In genomic region chr10:132374612-132375011, GRCh38 we compare ENCODE assay signal across 16 cellular contexts.
"Had no signal": no experiment of that assay in that cellular context is flagged by ENCODE, and none has a peak within 500 bp of the region (broad histone marks: within the 10 kb centered on the region; RNA-seq: fewer than 3 reads in every experiment).

No MANE protein-coding gene starts in this region.

- ATAC-seq: activated CD8-positive, alpha-beta memory T cell treated with anti-CD3 and anti-CD28 coated beads, Interleukin-2, amount 10 ng/mL, durations not matched to agents 7 days and 5 days; esophagus mucosa; gastrocnemius medialis; heart left ventricle; naive thymus-derived CD8-positive, alpha-beta T cell; stimulated activated naive B cell treated with anti-CD40 and anti-IgM and Interleukin-4, amounts not matched to agents 10 μg/mL and 1 μg/mL and 100 μg/mL, for 72 hours had no signal

- H3K27ac ChIP-seq: gastrocnemius medialis, heart left ventricle, tibial artery had no signal

- H3K27me3 ChIP-seq: breast epithelium, gastrocnemius medialis, heart left ventricle, tibial artery had no signal

- H3K9me3 Mint-ChIP-seq: activated CD4-positive, alpha-beta memory T cell treated with anti-CD3 and anti-CD28 coated beads for 36 hours; naive thymus-derived CD8-positive, alpha-beta T cell; stimulated activated naive B cell treated with anti-CD40 and anti-IgM and Interleukin-4, amounts not matched to agents 10 μg/mL and 1 μg/mL and 100 μg/mL, for 72 hours had no signal

- DNase-seq: activated CD4-positive, alpha-beta memory T cell treated with anti-CD3 and anti-CD28 coated beads for 36 hours; activated CD4-positive, alpha-beta T cell treated with anti-CD3 and anti-CD28 coated beads for 4 hours; activated CD8-positive, alpha-beta memory T cell treated with anti-CD3 and anti-CD28 coated beads, Interleukin-2, amount 10 ng/mL, durations not matched to agents 7 days and 5 days; activated naive CD4-positive, alpha-beta T cell treated with Interleukin-2 at 50 U/mL for 16 hours; cerebellar nuclear complex; effector CD8-positive, alpha-beta T cell; gastrocnemius medialis; kidney glomerular epithelial cell; stimulated activated naive B cell treated with anti-CD40 and anti-IgM and Interleukin-4, amounts not matched to agents 10 μg/mL and 1 μg/mL and 100 μg/mL, for 72 hours; SW 1271; T-helper 2 cell had no signal

- H3K27ac Mint-ChIP-seq: activated CD4-positive, alpha-beta memory T cell treated with anti-CD3 and anti-CD28 coated beads for 36 hours; activated CD8-positive, alpha-beta memory T cell treated with anti-CD3 and anti-CD28 coated beads, Interleukin-2, amount 10 ng/mL, durations not matched to agents 7 days and 5 days; stimulated activated naive B cell treated with anti-CD40 and anti-IgM and Interleukin-4, amounts not matched to agents 10 μg/mL and 1 μg/mL and 100 μg/mL, for 72 hours had no signal

- H3K9me3 ChIP-seq: breast epithelium, gastrocnemius medialis, heart left ventricle, tibial artery had no signal

- H3K4me1 ChIP-seq: breast epithelium, gastrocnemius medialis, tibial artery had no signal

- H3K27me3 Mint-ChIP-seq: activated CD8-positive, alpha-beta memory T cell treated with anti-CD3 and anti-CD28 coated beads, Interleukin-2, amount 10 ng/mL, durations not matched to agents 7 days and 5 days had no signal

- H3K4me3 Mint-ChIP-seq: activated CD4-positive, alpha-beta memory T cell treated with anti-CD3 and anti-CD28 coated beads for 36 hours; activated CD8-positive, alpha-beta memory T cell treated with anti-CD3 and anti-CD28 coated beads, Interleukin-2, amount 10 ng/mL, durations not matched to agents 7 days and 5 days; naive thymus-derived CD8-positive, alpha-beta T cell; stimulated activated naive B cell treated with anti-CD40 and anti-IgM and Interleukin-4, amounts not matched to agents 10 μg/mL and 1 μg/mL and 100 μg/mL, for 72 hours had no signal

- H3K36me3 Mint-ChIP-seq: activated CD4-positive, alpha-beta memory T cell treated with anti-CD3 and anti-CD28 coated beads for 36 hours; activated CD8-positive, alpha-beta memory T cell treated with anti-CD3 and anti-CD28 coated beads, Interleukin-2, amount 10 ng/mL, durations not matched to agents 7 days and 5 days had no signal
